In genomic region chr1:222665964-222666363, GRCh38 we compare ENCODE assay signal across 20 cellular contexts.
"Had no signal": no experiment of that assay in that cellular context is flagged by ENCODE, and none has a peak within 500 bp of the region (broad histone marks: within the 10 kb centered on the region; RNA-seq: fewer than 3 reads in every experiment).

No MANE protein-coding gene starts in this region.

- H3K9me3 Mint-ChIP-seq: activated CD4-positive, alpha-beta memory T cell treated with anti-CD3 and anti-CD28 coated beads for 36 hours; central memory CD8-positive, alpha-beta T cell; dendritic cell treated with granulocyte-macrophage colony-stimulating factor and Interleukin-4, amounts not matched to agents 40 ng/mL and 50 ng/mL, for 4 days; neural progenitor cell; stimulated activated naive B cell treated with anti-CD40 and anti-IgM and Interleukin-4, amounts not matched to agents 10 μg/mL and 1 μg/mL and 100 μg/mL, for 72 hours; type B pancreatic cell had no signal

- H3K4me2 ChIP-seq: neural progenitor cell had no signal

- H3K36me3 ChIP-seq: ovary had no signal

- H3K4me1 ChIP-seq: body of pancreas, gastrocnemius medialis, heart right ventricle, neural progenitor cell, suprapubic skin had no signal

- H3K4me1 Mint-ChIP-seq: neural progenitor cell had no signal

- H3K4me3 Mint-ChIP-seq: activated CD4-positive, alpha-beta memory T cell treated with anti-CD3 and anti-CD28 coated beads for 36 hours; central memory CD8-positive, alpha-beta T cell; dendritic cell treated with granulocyte-macrophage colony-stimulating factor and Interleukin-4, amounts not matched to agents 40 ng/mL and 50 ng/mL, for 4 days; neural progenitor cell; stimulated activated naive B cell treated with anti-CD40 and anti-IgM and Interleukin-4, amounts not matched to agents 10 μg/mL and 1 μg/mL and 100 μg/mL, for 72 hours; type B pancreatic cell had no signal

- ATAC-seq: body of pancreas; gastrocnemius medialis; heart right ventricle; left ventricle myocardium superior; stimulated activated naive B cell treated with anti-CD40 and anti-IgM and Interleukin-4, amounts not matched to agents 10 μg/mL and 1 μg/mL and 100 μg/mL, for 72 hours had no signal

- H2AFZ ChIP-seq: neural progenitor cell had no signal

- DNase-seq: activated CD4-positive, alpha-beta memory T cell treated with anti-CD3 and anti-CD28 coated beads for 36 hours; activated CD4-positive, alpha-beta T cell treated with anti-CD3 and anti-CD28 coated beads for 1 hour; activated naive CD4-positive, alpha-beta T cell; amniotic stem cell; body of pancreas; gastrocnemius medialis; heart right ventricle; islet precursor cell; left ventricle myocardium superior; mesendoderm; ovary; small intestine; stimulated activated naive B cell treated with anti-CD40 and anti-IgM and Interleukin-4, amounts not matched to agents 10 μg/mL and 1 μg/mL and 100 μg/mL, for 72 hours; SW 1271; T-helper 9 cell had no signal

- H3K9me3 ChIP-seq: body of pancreas, gastrocnemius medialis, heart right ventricle, ovary, suprapubic skin had no signal

- H3K9ac ChIP-seq: neural progenitor cell had no signal

- H3K4me3 ChIP-seq: body of pancreas, gastrocnemius medialis, heart right ventricle, neural progenitor cell, ovary, suprapubic skin had no signal

- H3K27ac Mint-ChIP-seq: activated CD4-positive, alpha-beta memory T cell treated with anti-CD3 and anti-CD28 coated beads for 36 hours; dendritic cell treated with granulocyte-macrophage colony-stimulating factor and Interleukin-4, amounts not matched to agents 40 ng/mL and 50 ng/mL, for 4 days; neural progenitor cell; stimulated activated naive B cell treated with anti-CD40 and anti-IgM and Interleukin-4, amounts not matched to agents 10 μg/mL and 1 μg/mL and 100 μg/mL, for 72 hours; type B pancreatic cell had no signal

- H3K27ac ChIP-seq: body of pancreas, heart right ventricle, neural progenitor cell, ovary, suprapubic skin had no signal

- H3K27me3 Mint-ChIP-seq: activated CD4-positive, alpha-beta memory T cell treated with anti-CD3 and anti-CD28 coated beads for 36 hours; central memory CD8-positive, alpha-beta T cell; dendritic cell treated with granulocyte-macrophage colony-stimulating factor and Interleukin-4, amounts not matched to agents 40 ng/mL and 50 ng/mL, for 4 days; stimulated activated naive B cell treated with anti-CD40 and anti-IgM and Interleukin-4, amounts not matched to agents 10 μg/mL and 1 μg/mL and 100 μg/mL, for 72 hours; type B pancreatic cell had no signal

- H3K27me3 ChIP-seq: body of pancreas, gastrocnemius medialis, heart right ventricle, neural progenitor cell, ovary, suprapubic skin had no signal
